25 cellular contexts compared by ENCODE assay signal in genomic region chr10:100357073-100357858, GRCh38. TPM values are rescaled to one million over a fixed set of nuclear protein-coding genes. Genes with fewer than 3 reads are reported as not detected.
A peak's percentile ranks its signal among the peaks of the same experiment; 100 is the strongest.
DNase-seq lines count a peak whose midpoint lies in the region; ATAC-seq and TF ChIP-seq lines count a peak whose summit lies in the region.
"Had no signal": no experiment of that assay in that cellular context is flagged by ENCODE, and none has a peak within 500 bp of the region (broad histone marks: within the 10 kb centered on the region; RNA-seq: fewer than 3 reads in every experiment).

No MANE protein-coding gene starts in this region.

- POLR2A ChIA-PET in activated CD8-positive, alpha-beta T cell treated with anti-CD3 and anti-CD28 coated beads, Interleukin-2, amount 10 ng/mL, durations not matched to agents 7 days and 5 days (lab: Charles Lee), result no interaction called here
- POLR2A ChIA-PET in activated CD8-positive, alpha-beta T cell treated with anti-CD3 and anti-CD28 coated beads for 36 hours (lab: Charles Lee), result no interaction called here
- POLR2A ChIA-PET in OCI-LY7 (lab: Charles Lee), result no interaction called here

- intact Hi-C loops in activated CD8-positive, alpha-beta T cell treated with anti-CD3 and anti-CD28 coated beads for 36 hours (cut with micrococcal nuclease), result no loop called here
- intact Hi-C loops in OCI-LY7 (cut with micrococcal nuclease; ENCODE audit: unreplicated experiment), result no loop called here

- no peak overlapping the region for H3K9ac ChIP-seq in endodermal cell (ENCODE audit: extremely low read depth, low read length, poor library complexity, severe bottlenecking)

- H3K9me3 ChIP-seq in OCI-LY7 (ENCODE audit: low read length), result no peaks in the 10 kb centered on the region
- peaks cover 5% of the 10 kb centered on the region for H3K9me3 ChIP-seq in endodermal cell (ENCODE audit: control insufficient read depth, low read length)
- H3K9me3 ChIP-seq: body of pancreas, left lung, right atrium auricular region, transverse colon had no signal

- no peak overlapping the region for H3K4me2 ChIP-seq in OCI-LY7 (ENCODE audit: low read length)

- H3K27ac ChIP-seq in OCI-LY7 (ENCODE audit: low read depth, low read length, poor library complexity, severe bottlenecking), result no peak overlapping the region
- no peak overlapping the region for H3K27ac ChIP-seq in endodermal cell (ENCODE audit: low read depth, low read length)
- H3K27ac ChIP-seq: body of pancreas, left lung, right atrium auricular region, transverse colon had no signal

- TF ChIP-seq CTCF in activated CD8-positive, alpha-beta T cell treated with anti-CD3 and anti-CD28 coated beads for 36 hours (IDR thresholded peaks at IDR 0.05), result no peak
- TF ChIP-seq CTCF in OCI-LY7 (conservative IDR thresholded peaks at IDR 0.05; ENCODE audit: low read length) (no peak), endodermal cell (conservative IDR thresholded peaks at IDR 0.05) (no peak), neural crest cell (conservative IDR thresholded peaks at IDR 0.05) (no peak)

- WGBS in endodermal cell (ENCODE audit: insufficient coverage in 1 of 2, insufficient read length in 1 of 2), 2 experiments, result 88 to 98% methylated on average over 4 of the region's 4 CpGs

- H3K9me2 ChIP-seq in OCI-LY7 (ENCODE audit: insufficient read depth, low read length), result no peaks in the 10 kb centered on the region

- BruUV-seq in OCI-LY7 (replicated peaks; lab: Mats Ljungman, UMichigan), result TSS peak; percentile 1

- H3K27ac Mint-ChIP-seq in activated CD8-positive, alpha-beta T cell treated with anti-CD3 and anti-CD28 coated beads, Interleukin-2, amount 10 ng/mL, durations not matched to agents 7 days and 5 days, result peak overlapping the region; percentile 27
- H3K27ac Mint-ChIP-seq in activated CD8-positive, alpha-beta T cell treated with anti-CD3 and anti-CD28 coated beads for 36 hours, result no peak overlapping the region
- H3K27ac Mint-ChIP-seq in endodermal cell, result no peak overlapping the region
- peak overlapping the region; percentile 4 for H3K27ac Mint-ChIP-seq in neural crest cell (ENCODE audit: unreplicated experiment)
- H3K27ac Mint-ChIP-seq: activated naive CD4-positive, alpha-beta T cell treated with anti-CD3 and anti-CD28 coated beads, Interleukin-2, amount 10 ng/mL, durations not matched to agents 7 days and 5 days; CD4-positive, alpha-beta T cell; stimulated activated naive B cell treated with anti-CD40 and anti-IgM and Interleukin-4, amounts not matched to agents 10 μg/mL and 1 μg/mL and 100 μg/mL, for 72 hours had no signal

- H3K4me3 ChIP-seq in OCI-LY7 (ENCODE audit: low read depth, low read length, poor library complexity, severe bottlenecking) (no peak overlapping the region), endodermal cell (ENCODE audit: low read length) (peak overlapping the region; percentile 44)
- H3K4me3 ChIP-seq: body of pancreas, left lung, right atrium auricular region, transverse colon had no signal

- H3K4me3 Mint-ChIP-seq in activated CD8-positive, alpha-beta T cell treated with anti-CD3 and anti-CD28 coated beads, Interleukin-2, amount 10 ng/mL, durations not matched to agents 7 days and 5 days, result no peak overlapping the region
- no peak overlapping the region for H3K4me3 Mint-ChIP-seq in activated CD8-positive, alpha-beta T cell treated with anti-CD3 and anti-CD28 coated beads for 36 hours
- H3K4me3 Mint-ChIP-seq in endodermal cell (peak overlapping the region; percentile 1), neural crest cell (peak overlapping the region; percentile 76)
- H3K4me3 Mint-ChIP-seq: activated naive CD4-positive, alpha-beta T cell treated with anti-CD3 and anti-CD28 coated beads, Interleukin-2, amount 10 ng/mL, durations not matched to agents 7 days and 5 days; CD4-positive, alpha-beta T cell; stimulated activated naive B cell treated with anti-CD40 and anti-IgM and Interleukin-4, amounts not matched to agents 10 μg/mL and 1 μg/mL and 100 μg/mL, for 72 hours had no signal

- H3K27me3 Mint-ChIP-seq in activated CD8-positive, alpha-beta T cell treated with anti-CD3 and anti-CD28 coated beads, Interleukin-2, amount 10 ng/mL, durations not matched to agents 7 days and 5 days (ENCODE audit: low read depth), result no peaks in the 10 kb centered on the region
- H3K27me3 Mint-ChIP-seq in activated CD8-positive, alpha-beta T cell treated with anti-CD3 and anti-CD28 coated beads for 36 hours, result no peaks in the 10 kb centered on the region
- H3K27me3 Mint-ChIP-seq in endodermal cell (ENCODE audit: insufficient read depth) (no peaks in the 10 kb centered on the region), neural crest cell (ENCODE audit: low read depth) (no peaks in the 10 kb centered on the region)
- H3K27me3 Mint-ChIP-seq: activated naive CD4-positive, alpha-beta T cell treated with anti-CD3 and anti-CD28 coated beads, Interleukin-2, amount 10 ng/mL, durations not matched to agents 7 days and 5 days; CD4-positive, alpha-beta T cell; stimulated activated naive B cell treated with anti-CD40 and anti-IgM and Interleukin-4, amounts not matched to agents 10 μg/mL and 1 μg/mL and 100 μg/mL, for 72 hours had no signal

- peaks cover 89% of the 10 kb centered on the region for H3K36me3 Mint-ChIP-seq in activated CD8-positive, alpha-beta T cell treated with anti-CD3 and anti-CD28 coated beads, Interleukin-2, amount 10 ng/mL, durations not matched to agents 7 days and 5 days (ENCODE audit: low read depth)
- H3K36me3 Mint-ChIP-seq in activated CD8-positive, alpha-beta T cell treated with anti-CD3 and anti-CD28 coated beads for 36 hours (ENCODE audit: low read depth), result peaks cover 92% of the 10 kb centered on the region
- peaks cover 89% of the 10 kb centered on the region for H3K36me3 Mint-ChIP-seq in endodermal cell (ENCODE audit: low read depth)
- H3K36me3 Mint-ChIP-seq in neural crest cell (ENCODE audit: low read depth), result peaks cover 74% of the 10 kb centered on the region

- no peaks in the 10 kb centered on the region for H3K4me1 ChIP-seq in OCI-LY7 (ENCODE audit: insufficient read depth, low read length, poor library complexity, severe bottlenecking)
- peaks cover 26% of the 10 kb centered on the region for H3K4me1 ChIP-seq in endodermal cell (ENCODE audit: control insufficient read depth, insufficient read depth, low read length)

- CTCF ChIA-PET in activated CD8-positive, alpha-beta T cell treated with anti-CD3 and anti-CD28 coated beads, Interleukin-2, amount 10 ng/mL, durations not matched to agents 7 days and 5 days (lab: Charles Lee), result no interaction called here
- CTCF ChIA-PET in activated CD8-positive, alpha-beta T cell treated with anti-CD3 and anti-CD28 coated beads for 36 hours (lab: Charles Lee), result no interaction called here
- CTCF ChIA-PET in OCI-LY7 (lab: Charles Lee; ENCODE audit: unreplicated experiment), result no interaction called here

- peaks cover 6% of the 10 kb centered on the region; the same call in 1 of the 2 replicates for H3K79me2 ChIP-seq in OCI-LY7 (ENCODE audit: insufficient read depth, low read depth, low read length)

- no peaks in the 10 kb centered on the region for H3K9me3 Mint-ChIP-seq in activated CD8-positive, alpha-beta T cell treated with anti-CD3 and anti-CD28 coated beads, Interleukin-2, amount 10 ng/mL, durations not matched to agents 7 days and 5 days (ENCODE audit: insufficient read depth)
- H3K9me3 Mint-ChIP-seq in activated CD8-positive, alpha-beta T cell treated with anti-CD3 and anti-CD28 coated beads for 36 hours, result no peaks in the 10 kb centered on the region
- peaks cover 2% of the 10 kb centered on the region for H3K9me3 Mint-ChIP-seq in endodermal cell
- no peaks in the 10 kb centered on the region for H3K9me3 Mint-ChIP-seq in neural crest cell
- H3K9me3 Mint-ChIP-seq: activated naive CD4-positive, alpha-beta T cell treated with anti-CD3 and anti-CD28 coated beads, Interleukin-2, amount 10 ng/mL, durations not matched to agents 7 days and 5 days; CD4-positive, alpha-beta T cell; stimulated activated naive B cell treated with anti-CD40 and anti-IgM and Interleukin-4, amounts not matched to agents 10 μg/mL and 1 μg/mL and 100 μg/mL, for 72 hours had no signal

- peaks cover 17% of the 10 kb centered on the region for H4K20me1 ChIP-seq in OCI-LY7 (ENCODE audit: insufficient read depth, low read length)

- DNase-seq in activated CD8-positive, alpha-beta T cell treated with anti-CD3 and anti-CD28 coated beads, Interleukin-2, amount 10 ng/mL, durations not matched to agents 7 days and 5 days, result no peak
- DNase-seq in activated CD8-positive, alpha-beta T cell treated with anti-CD3 and anti-CD28 coated beads for 36 hours, result no peak
- DNase-seq in OCI-LY7 (ENCODE audit: low spot score) (no peak), endodermal cell (peak; percentile 9), neural crest cell (ENCODE audit: low read depth, low spot score) (no peak), epidermal melanocyte (ENCODE audit: insufficient read length, low spot score) (no peak)
- DNase-seq: activated CD4-positive, CD25-positive, alpha-beta regulatory T cell treated with anti-CD3 and anti-CD28 coated beads, Interleukin-2, amount 50 U/mL, for 72 hours; activated naive CD4-positive, alpha-beta T cell treated with anti-CD3 and anti-CD28 coated beads, Interleukin-2, amount 10 ng/mL, durations not matched to agents 7 days and 5 days; activated T-cell treated with anti-CD3 and anti-CD28 coated beads for 4 hours; body of pancreas; CD4-positive, alpha-beta T cell; cortex of kidney; left lung; NCI-H1930; NCI-H510A; nucleus accumbens; SHP77; stimulated activated naive B cell treated with anti-CD40 and anti-IgM and Interleukin-4, amounts not matched to agents 10 μg/mL and 1 μg/mL and 100 μg/mL, for 72 hours; transverse colon had no signal

- H3K36me3 ChIP-seq in OCI-LY7 (ENCODE audit: insufficient read depth, low read length) (peaks cover 95% of the 10 kb centered on the region), endodermal cell (ENCODE audit: control insufficient read depth, insufficient read depth, low read length) (peaks cover 82% of the 10 kb centered on the region)
- H3K36me3 ChIP-seq: right atrium auricular region had no signal

- H2AFZ ChIP-seq in OCI-LY7 (ENCODE audit: low read length), result no peak overlapping the region

- H3K27me3 ChIP-seq in endodermal cell (ENCODE audit: control insufficient read depth, insufficient read depth, low read length, poor library complexity, severe bottlenecking), result no peaks in the 10 kb centered on the region
- H3K27me3 ChIP-seq: body of pancreas, left lung, right atrium auricular region, transverse colon had no signal

- H3K4me1 Mint-ChIP-seq in activated CD8-positive, alpha-beta T cell treated with anti-CD3 and anti-CD28 coated beads, Interleukin-2, amount 10 ng/mL, durations not matched to agents 7 days and 5 days (ENCODE audit: low read depth), result peaks cover 58% of the 10 kb centered on the region
- peaks cover 41% of the 10 kb centered on the region for H3K4me1 Mint-ChIP-seq in activated CD8-positive, alpha-beta T cell treated with anti-CD3 and anti-CD28 coated beads for 36 hours (ENCODE audit: low read depth)
- H3K4me1 Mint-ChIP-seq in endodermal cell, result peaks cover 47% of the 10 kb centered on the region
- peaks cover 89% of the 10 kb centered on the region for H3K4me1 Mint-ChIP-seq in neural crest cell

- ATAC-seq in activated CD8-positive, alpha-beta T cell treated with anti-CD3 and anti-CD28 coated beads, Interleukin-2, amount 10 ng/mL, durations not matched to agents 7 days and 5 days, result no peak
- ATAC-seq in activated CD8-positive, alpha-beta T cell treated with anti-CD3 and anti-CD28 coated beads for 36 hours, result no peak
- ATAC-seq in HG02938 (IDR thresholded peaks at IDR 0.05; ENCODE audit: unreplicated experiment), result no peak
- ATAC-seq in HG03460 (IDR thresholded peaks at IDR 0.05; ENCODE audit: unreplicated experiment), result no peak
- ATAC-seq: body of pancreas; left lung; stimulated activated naive B cell treated with anti-CD40 and anti-IgM and Interleukin-4, amounts not matched to agents 10 μg/mL and 1 μg/mL and 100 μg/mL, for 72 hours had no signal

RNA-seq across cellular contexts. Expression of gene SCD, which starts 10.2 kb away (rescaled TPM):
- total RNA-seq in activated CD8-positive, alpha-beta T cell treated with anti-CD3 and anti-CD28 coated beads, Interleukin-2, amount 10 ng/mL, durations not matched to agents 7 days and 5 days, result 100 to 1,000 TPM; 239 to 240 TPM
- total RNA-seq in activated CD8-positive, alpha-beta T cell treated with anti-CD3 and anti-CD28 coated beads for 36 hours, result 100 to 1,000 TPM; 271 TPM
- total RNA-seq in OCI-LY7 (2014; rRNA removed; shearing (Covaris generic)), result 66.1 and 76.8 TPM in 2 replicates
- total RNA-seq in OCI-LY7 (2022) (291 and 327 TPM in 2 replicates), endodermal cell (100 to 1,000 TPM; 369 to 442 TPM), neural crest cell (969 and 975 TPM in 2 replicates)
- polyA plus RNA-seq in endodermal cell (2013, experiment 1 of 2), result 672 TPM
- polyA plus RNA-seq in endodermal cell (2013, experiment 2 of 2), result 688 TPM

RNA-seq across cellular contexts. Expression of gene PKD2L1, which starts 27.2 kb away (rescaled TPM):
- under 1 TPM; 0.10 to 0.68 TPM for total RNA-seq in activated CD8-positive, alpha-beta T cell treated with anti-CD3 and anti-CD28 coated beads, Interleukin-2, amount 10 ng/mL, durations not matched to agents 7 days and 5 days
- not detected for total RNA-seq in activated CD8-positive, alpha-beta T cell treated with anti-CD3 and anti-CD28 coated beads for 36 hours
- total RNA-seq in OCI-LY7 (2014; rRNA removed; shearing (Covaris generic)), result not detected in 2 replicates
- 0.76 TPM in 1 of 2 replicates, not detected in the other for total RNA-seq in OCI-LY7 (2022)
- total RNA-seq in endodermal cell, result not detected
- polyA plus RNA-seq in endodermal cell (2013, experiment 1 of 2), result 0.11 TPM
- 0.58 TPM for polyA plus RNA-seq in endodermal cell (2013, experiment 2 of 2)
- 0.14 TPM in 1 of 2 replicates, not detected in the other for total RNA-seq in neural crest cell
- total RNA-seq: body of pancreas; CD4-positive, alpha-beta T cell; Daoy; epithelial cell of proximal tubule; mucosa of gallbladder; right atrium auricular region had no signal

Comparison
In these comparisons a context has a peak if more than half of its experiments do, and no peak if none do; other contexts are left out.
1. H3K27ac Mint-ChIP-seq: peak in activated CD8-positive, alpha-beta T cell treated with anti-CD3 and anti-CD28 coated beads, Interleukin-2, amount 10 ng/mL, durations not matched to agents 7 days and 5 days (single experiment) and neural crest cell (single experiment); none in activated CD8-positive, alpha-beta T cell treated with anti-CD3 and anti-CD28 coated beads for 36 hours (single experiment) and endodermal cell (single experiment).
2. H3K4me3 Mint-ChIP-seq: peak in endodermal cell (single experiment) and neural crest cell (single experiment); none in activated CD8-positive, alpha-beta T cell treated with anti-CD3 and anti-CD28 coated beads, Interleukin-2, amount 10 ng/mL, durations not matched to agents 7 days and 5 days (single experiment) and activated CD8-positive, alpha-beta T cell treated with anti-CD3 and anti-CD28 coated beads for 36 hours (single experiment).